Comparison of ENCODE assay signal across 8 cellular contexts in the genomic region with DNA sequence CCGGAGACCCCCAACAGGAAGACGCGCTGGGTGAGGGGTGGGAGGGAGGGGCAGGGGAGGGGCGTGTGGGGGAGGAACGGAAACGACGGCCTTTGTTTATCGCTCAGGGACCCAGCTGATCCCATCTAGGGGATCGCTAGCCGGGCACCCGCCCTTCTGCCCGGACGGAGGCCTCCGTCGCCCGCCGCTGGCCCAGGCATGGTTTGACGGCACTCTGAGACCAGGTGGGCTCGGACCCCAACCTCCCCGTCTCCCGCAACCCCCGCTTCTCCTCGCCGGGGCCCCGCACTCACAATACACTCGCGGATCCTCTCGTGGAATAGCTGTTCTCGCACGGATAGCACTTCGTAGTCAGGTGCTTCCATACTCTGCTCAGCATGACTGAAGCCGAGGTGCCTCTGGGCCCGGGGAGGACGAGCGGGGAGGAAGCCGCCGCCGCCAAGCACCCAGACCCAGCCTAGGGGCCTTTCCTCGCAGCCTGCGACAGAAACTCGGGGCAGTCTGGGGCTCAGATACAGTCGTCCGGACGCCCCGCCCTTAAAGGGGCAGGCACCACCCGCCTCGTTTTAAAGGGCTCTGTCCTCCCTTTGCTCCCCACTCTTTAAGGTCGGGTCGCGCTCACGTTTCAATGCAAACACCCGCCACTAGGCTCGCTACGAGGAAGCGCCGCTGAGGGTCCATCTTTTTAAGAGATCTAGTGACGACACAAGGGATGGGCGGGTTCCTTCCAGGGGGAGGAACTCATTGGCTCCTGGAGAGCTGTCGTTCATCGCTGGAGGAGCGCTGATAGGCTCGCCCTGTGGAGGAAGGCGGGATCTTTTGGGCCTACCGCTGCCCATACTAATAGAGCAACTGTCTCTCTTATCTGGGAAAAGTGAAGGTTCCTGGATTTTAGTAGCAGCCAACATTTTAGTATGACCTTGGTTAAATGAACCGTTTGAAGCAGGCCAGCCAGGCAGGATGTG. TPM values are rescaled to one million over a fixed set of nuclear protein-coding genes. Genes with fewer than 3 reads are reported as not detected.
DNase-seq lines count a peak whose midpoint lies in the region; ATAC-seq and TF ChIP-seq lines count a peak whose summit lies in the region.

A gene with protein sequence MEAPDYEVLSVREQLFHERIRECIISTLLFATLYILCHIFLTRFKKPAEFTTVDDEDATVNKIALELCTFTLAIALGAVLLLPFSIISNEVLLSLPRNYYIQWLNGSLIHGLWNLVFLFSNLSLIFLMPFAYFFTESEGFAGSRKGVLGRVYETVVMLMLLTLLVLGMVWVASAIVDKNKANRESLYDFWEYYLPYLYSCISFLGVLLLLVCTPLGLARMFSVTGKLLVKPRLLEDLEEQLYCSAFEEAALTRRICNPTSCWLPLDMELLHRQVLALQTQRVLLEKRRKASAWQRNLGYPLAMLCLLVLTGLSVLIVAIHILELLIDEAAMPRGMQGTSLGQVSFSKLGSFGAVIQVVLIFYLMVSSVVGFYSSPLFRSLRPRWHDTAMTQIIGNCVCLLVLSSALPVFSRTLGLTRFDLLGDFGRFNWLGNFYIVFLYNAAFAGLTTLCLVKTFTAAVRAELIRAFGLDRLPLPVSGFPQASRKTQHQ (minus strand): TSS at position 657 of the 965 bp plus-strand sequence. CDS start 292 bp downstream, at position 365.

- no peaks in the 10 kb centered on the region for H3K27me3 Mint-ChIP-seq in T-helper 2 cell treated with Interferon-gamma antibody and Interleukin-4, amounts not matched to agents 5 μg/mL and 100 μg/mL, for 36 hours (ENCODE audit: low read depth)

- peak; percentile 81 to 98 for TF ChIP-seq POLR2A in uterus (IDR thresholded peaks at IDR 0.05)

- peak within 1 kb of the TSS; percentile 69 to 73 for H3K4me3 ChIP-seq in ascending aorta
- peak within 1 kb of the TSS; percentile 88 to 96 for H3K4me3 ChIP-seq in right atrium auricular region
- H3K4me3 ChIP-seq in uterus, result peak within 1 kb of the TSS; percentile 79 to 90

- H3K36me3 ChIP-seq in ascending aorta (peaks cover 4 to 8% of the 10 kb centered on the region in 2 donors), right atrium auricular region (no peaks in the 10 kb centered on the region), uterus (no peaks in the 10 kb centered on the region)

- no peaks in the 10 kb centered on the region for H3K9me3 Mint-ChIP-seq in T-helper 2 cell treated with Interferon-gamma antibody and Interleukin-4, amounts not matched to agents 5 μg/mL and 100 μg/mL, for 36 hours

- DNase-seq in NCI-H1930 (lab: John Stamatoyannopoulos, UW), result peak; percentile 95 to 96
- peak; percentile 92 for DNase-seq in T-helper 2 cell treated with Interferon-gamma antibody and Interleukin-4, amounts not matched to agents 5 μg/mL and 100 μg/mL, for 36 hours (ENCODE audit: low spot score)
- DNase-seq in ascending aorta (ENCODE audit: low spot score in 2 of 2), result peak; percentile 90 to 100
- DNase-seq in right atrium auricular region (ENCODE audit: low spot score), result peak; percentile 99
- DNase-seq in pulmonary artery endothelial cell (ENCODE audit: low read depth, low spot score), result peak; percentile 95
- peak; percentile 97 to 99 for DNase-seq in uterus

- peak within 1 kb of the TSS; percentile 98 for H3K4me3 Mint-ChIP-seq in T-helper 2 cell treated with Interferon-gamma antibody and Interleukin-4, amounts not matched to agents 5 μg/mL and 100 μg/mL, for 36 hours

- H3K27me3 ChIP-seq in ascending aorta (no peaks in the 10 kb centered on the region), right atrium auricular region (no peaks in the 10 kb centered on the region), uterus (no peaks in the 10 kb centered on the region)

- H3K9me3 ChIP-seq in ascending aorta, result no peaks in the 10 kb centered on the region
- no peaks in the 10 kb centered on the region for H3K9me3 ChIP-seq in right atrium auricular region
- no peaks in the 10 kb centered on the region for H3K9me3 ChIP-seq in uterus

- no peaks in the 10 kb centered on the region for H3K36me3 Mint-ChIP-seq in T-helper 2 cell treated with Interferon-gamma antibody and Interleukin-4, amounts not matched to agents 5 μg/mL and 100 μg/mL, for 36 hours (ENCODE audit: low read depth)

- TF ChIP-seq CTCF in ascending aorta (IDR thresholded peaks at IDR 0.05), result peak; percentile 32 to 64 (median 50)
- TF ChIP-seq CTCF in right atrium auricular region (IDR thresholded peaks at IDR 0.05), result peak in 1 of 2 donors; percentile 49
- peak; percentile 30 to 81 (median 62) for TF ChIP-seq CTCF in uterus (IDR thresholded peaks at IDR 0.05)

- intact Hi-C loops in ascending aorta (cut with DNase I) (loop anchor here (1.0 kb wide), 3 partner anchors 20 to 125 kb away; a partner anchor contains a TSS), uterus (cut with DNase I; ENCODE audit: low total_unique reads) (no loop called here)

- ATAC-seq in GM18502 (IDR thresholded peaks at IDR 0.05; ENCODE audit: poor library complexity, unreplicated experiment) (peak; percentile 98), HG02970 (IDR thresholded peaks at IDR 0.05; ENCODE audit: low FRiP score, unreplicated experiment) (peak; percentile 91)

- H3K27ac ChIP-seq in ascending aorta (peak within 1 kb of the TSS; percentile 93 to 95), right atrium auricular region (peak within 1 kb of the TSS; percentile 99), uterus (peak within 1 kb of the TSS; percentile 94 to 96)

- peak within 1 kb of the TSS; percentile 92 for H3K27ac Mint-ChIP-seq in T-helper 2 cell treated with Interferon-gamma antibody and Interleukin-4, amounts not matched to agents 5 μg/mL and 100 μg/mL, for 36 hours

- H3K4me1 Mint-ChIP-seq in T-helper 2 cell treated with Interferon-gamma antibody and Interleukin-4, amounts not matched to agents 5 μg/mL and 100 μg/mL, for 36 hours (ENCODE audit: low read depth), result peaks cover 24% of the 10 kb centered on the region

- H3K4me1 ChIP-seq in ascending aorta, result peaks cover 19 to 34% of the 10 kb centered on the region in 2 donors
- H3K4me1 ChIP-seq in right atrium auricular region, result peaks cover 0 to 51% of the 10 kb centered on the region in 2 donors
- peaks cover 14 to 15% of the 10 kb centered on the region in 2 donors for H3K4me1 ChIP-seq in uterus

RNA-seq across cellular contexts. Expression of the gene that starts here (rescaled TPM):
- 74.2 TPM for total RNA-seq in ascending aorta
- 10 to 100 TPM; 14.6 to 19.2 TPM for total RNA-seq in right atrium auricular region
- total RNA-seq in pulmonary artery endothelial cell, result 69.8 and 73.5 TPM in 2 replicates
- 100 to 1,000 TPM in 1 of 4 donors, 10 to 100 TPM in 3; 22.1 to 114 (median 43.2) TPM for total RNA-seq in uterus

Comparison
In these comparisons a context has a peak if more than half of its experiments do, and no peak if none do; other contexts are left out.
1. Peak in every context shown above with its lines: DNase-seq, ATAC-seq, H3K4me3 ChIP-seq and H3K27ac ChIP-seq.